In the genomic region with DNA sequence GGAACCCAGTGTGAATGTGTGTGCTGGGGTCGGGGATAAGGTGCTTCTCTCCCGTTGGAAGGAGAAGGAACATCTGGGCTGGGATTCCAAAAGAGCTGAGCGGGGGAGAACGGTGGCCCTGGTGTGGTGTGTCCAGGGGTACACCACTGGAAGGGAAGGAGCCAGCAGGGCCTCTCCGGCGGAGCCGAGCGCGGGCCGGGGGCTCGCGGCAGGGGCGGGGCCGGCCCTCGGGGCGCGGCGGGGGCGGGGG, we compare ENCODE assay signal across 8 cellular contexts. TPM values are rescaled to one million over a fixed set of nuclear protein-coding genes. Genes with fewer than 3 reads are reported as not detected.
A peak's percentile ranks its signal among the peaks of the same experiment; 100 is the strongest.
DNase-seq lines count a peak whose midpoint lies in the region; ATAC-seq and TF ChIP-seq lines count a peak whose summit lies in the region.

No MANE protein-coding gene starts in this region.

- H3K4me1 Mint-ChIP-seq in CD8-positive, alpha-beta memory T cell: peaks cover 20 to 34% (median 23%) of the 10 kb centered on the region in 3 donors

- H3K14ac ChIP-seq in neuronal stem cell (ENCODE audit: low read length): peak overlapping the region; percentile 23

- no peaks in the 10 kb centered on the region for H3K36me3 Mint-ChIP-seq in CD8-positive, alpha-beta memory T cell

- ATAC-seq in HG03108 (IDR thresholded peaks at IDR 0.05; ENCODE audit: unreplicated experiment) (no peak), HG03442 (IDR thresholded peaks at IDR 0.05; ENCODE audit: unreplicated experiment) (no peak), HG02981 (IDR thresholded peaks at IDR 0.05; ENCODE audit: unreplicated experiment) (no peak)

- H3K27ac Mint-ChIP-seq in CD8-positive, alpha-beta memory T cell: peak overlapping the region in 7 of 8 donors; percentile 43 to 93 (median 88)

- H2BK5ac ChIP-seq in neuronal stem cell (ENCODE audit: low read length): no peak overlapping the region

- H3K9me2 ChIP-seq in Karpas-422 (replicated peaks; ENCODE audit: insufficient read depth, low read length): no peaks in the 10 kb centered on the region

- H4K91ac ChIP-seq in neuronal stem cell (ENCODE audit: low read depth, low read length, poor library complexity): peak overlapping the region; percentile 61

- CTCF ChIA-PET in CD8-positive, alpha-beta memory T cell (lab: Charles Lee): interaction anchor here (4.0 to 4.9 kb wide), 2 partner anchors 10 to 29 kb away, joined by 19 to 54 read pairs; no protein-coding TSS in a partner anchor

- peak overlapping the region; percentile 43 for H3K27ac ChIP-seq in CD8-positive, alpha-beta memory T cell (ENCODE audit: low read depth, low read length)
- no peak overlapping the region for H3K27ac ChIP-seq in Karpas-422 (ENCODE audit: low read length)
- no peak overlapping the region for H3K27ac ChIP-seq in neuronal stem cell (replicated peaks; ENCODE audit: low read length)

- H2AFZ ChIP-seq in Karpas-422 (ENCODE audit: low read length) (peak overlapping the region; percentile 93; the same call in 1 of the 2 replicates), neuronal stem cell (ENCODE audit: low read length) (peak overlapping the region; percentile 98)

- H3K4me2 ChIP-seq in Karpas-422 (ENCODE audit: low read depth, low read length, poor library complexity, severe bottlenecking): peak overlapping the region; percentile 84
- peak overlapping the region; percentile 85 for H3K4me2 ChIP-seq in neuronal stem cell (ENCODE audit: insufficient read depth, low read length, poor library complexity, severe bottlenecking)

- no peaks in the 10 kb centered on the region for H3K9me3 Mint-ChIP-seq in CD8-positive, alpha-beta memory T cell

- no peaks in the 10 kb centered on the region for H3K27me3 ChIP-seq in CD8-positive, alpha-beta memory T cell (ENCODE audit: insufficient read depth, low read length, poor library complexity, severe bottlenecking)
- H3K27me3 ChIP-seq in Karpas-422 (ENCODE audit: low read length) (no peaks in the 10 kb centered on the region), neuronal stem cell (ENCODE audit: control insufficient read depth in 3 of 3, insufficient read depth in 3 of 3, low read depth in 1 of 3, low read length in 3 of 3) (peaks cover 0 to 7% (median 5%) of the 10 kb centered on the region in 3 experiments)

- peaks cover 5% of the 10 kb centered on the region for H3K79me1 ChIP-seq in neuronal stem cell (ENCODE audit: low read depth, low read length)

- peak overlapping the region; percentile 85 to 92 (median 90) for H3K4me3 Mint-ChIP-seq in CD8-positive, alpha-beta memory T cell

- DNase-seq in CD8-positive, alpha-beta memory T cell: no peak
- DNase-seq in Karpas-422 (no peak), choroid plexus epithelial cell (ENCODE audit: low read depth) (no peak), neuronal stem cell (ENCODE audit: low spot score) (no peak), NCI-H128 (lab: John Stamatoyannopoulos, UW; ENCODE audit: unreplicated experiment) (no peak)

- H2BK15ac ChIP-seq in neuronal stem cell (ENCODE audit: low read length): peak overlapping the region; percentile 96

- H3K79me2 ChIP-seq in Karpas-422 (ENCODE audit: low read length): no peaks in the 10 kb centered on the region

- H3K23ac ChIP-seq in neuronal stem cell (ENCODE audit: low read depth, low read length, poor library complexity): no peak overlapping the region

- peaks cover 19% of the 10 kb centered on the region; the same call in 1 of the 2 replicates for H4K20me1 ChIP-seq in Karpas-422 (ENCODE audit: insufficient read depth, low read depth, low read length)

- H3K4me3 ChIP-seq in CD8-positive, alpha-beta memory T cell (ENCODE audit: low read length): no peak overlapping the region
- H3K4me3 ChIP-seq in Karpas-422 (ENCODE audit: low read length) (peak overlapping the region; percentile 62; the same call in 1 of the 2 replicates), choroid plexus epithelial cell (ENCODE audit: low read depth, low read length) (peak overlapping the region; percentile 59), neuronal stem cell (ENCODE audit: low read length in 2 of 2) (peak overlapping the region in 1 of 2 donors; percentile 55)

- no peak overlapping the region for H2BK12ac ChIP-seq in neuronal stem cell (ENCODE audit: low read length)

- WGBS in neuronal stem cell (ENCODE audit: extremely low coverage in 2 of 2, insufficient read length in 2 of 2, insufficient replicate concordance in 1 of 2), 2 donors: no CpG with 5 or more reads among the region's 19 CpGs

- POLR2A ChIA-PET in CD8-positive, alpha-beta memory T cell (lab: Charles Lee): interaction anchor here (1.4 kb wide), 2 partner anchors 11 to 16 kb away, joined by 3 to 8 read pairs; no protein-coding TSS in a partner anchor

- no peaks in the 10 kb centered on the region for H3K36me3 ChIP-seq in CD8-positive, alpha-beta memory T cell (ENCODE audit: insufficient read depth, low read length)
- H3K36me3 ChIP-seq in Karpas-422 (ENCODE audit: insufficient read depth, low read length): no peaks in the 10 kb centered on the region
- no peaks in the 10 kb centered on the region for H3K36me3 ChIP-seq in neuronal stem cell (replicated peaks in 1 of 2; ENCODE audit: control insufficient read depth in 2 of 2, insufficient read depth in 2 of 2, low read length in 2 of 2)

- H4K8ac ChIP-seq in neuronal stem cell (ENCODE audit: low read depth, low read length): no peak overlapping the region

- H3K27me3 Mint-ChIP-seq in CD8-positive, alpha-beta memory T cell: peaks cover 3 to 7% of the 10 kb centered on the region in 2 donors

- H3K4me1 ChIP-seq in CD8-positive, alpha-beta memory T cell (ENCODE audit: insufficient read depth, low read length): peaks cover 28% of the 10 kb centered on the region
- H3K4me1 ChIP-seq in Karpas-422 (ENCODE audit: low read length) (peaks cover 19% of the 10 kb centered on the region), neuronal stem cell (ENCODE audit: control insufficient read depth in 2 of 2, insufficient read depth in 1 of 2, low read depth in 1 of 2, low read length in 2 of 2) (peaks cover 15 to 19% of the 10 kb centered on the region in 2 donors)

- no peak overlapping the region for H3K4ac ChIP-seq in neuronal stem cell (ENCODE audit: low read length)

- peak overlapping the region; percentile 97 for H2BK120ac ChIP-seq in neuronal stem cell (ENCODE audit: low read depth, low read length)

- H3K9ac ChIP-seq in Karpas-422 (ENCODE audit: low read length) (peak overlapping the region; percentile 66), neuronal stem cell (ENCODE audit: low read depth, low read length, poor library complexity) (peak overlapping the region; percentile 85)

- no peaks in the 10 kb centered on the region for H3K9me3 ChIP-seq in CD8-positive, alpha-beta memory T cell (ENCODE audit: low read length)
- no peaks in the 10 kb centered on the region for H3K9me3 ChIP-seq in Karpas-422 (ENCODE audit: low read length)
- H3K9me3 ChIP-seq in neuronal stem cell (replicated peaks in 1 of 2; ENCODE audit: control insufficient read depth in 2 of 2, insufficient read depth in 1 of 2, low read depth in 1 of 2, low read length in 2 of 2): no peaks in the 10 kb centered on the region

- H3K18ac ChIP-seq in neuronal stem cell (ENCODE audit: low read length): peak overlapping the region; percentile 89

- H2AK5ac ChIP-seq in neuronal stem cell (ENCODE audit: low read depth, low read length): no peak overlapping the region

- no peak for TF ChIP-seq CTCF in choroid plexus epithelial cell (conservative IDR thresholded peaks at IDR 0.05; ENCODE audit: low read depth, low read length)

RNA-seq across cellular contexts. Expression of a gene that starts 0.2 kb away (rescaled TPM):
- total RNA-seq in CD8-positive, alpha-beta memory T cell: 100 to 1,000 TPM; 187 to 189 TPM
- polyA plus RNA-seq in CD8-positive, alpha-beta memory T cell: 193 TPM
- total RNA-seq in Karpas-422 (2014; rRNA removed; shearing (Covaris generic); ENCODE audit: low replicate concordance): 85.3 and 106 TPM in 2 replicates
- 22.7 TPM for polyA plus RNA-seq in neuronal stem cell (2013, experiment 1 of 2)
- polyA plus RNA-seq in neuronal stem cell (2013, experiment 2 of 2): 22.0 TPM

RNA-seq across cellular contexts. Expression of a gene that starts 57.1 kb away (rescaled TPM):
- total RNA-seq in CD8-positive, alpha-beta memory T cell: 100 to 1,000 TPM; 877 to 878 TPM
- 599 TPM for polyA plus RNA-seq in CD8-positive, alpha-beta memory T cell
- total RNA-seq in Karpas-422 (2014; rRNA removed; shearing (Covaris generic); ENCODE audit: low replicate concordance): 407 and 515 TPM in 2 replicates
- 1,368 TPM for polyA plus RNA-seq in neuronal stem cell (2013, experiment 1 of 2)
- polyA plus RNA-seq in neuronal stem cell (2013, experiment 2 of 2): 1,337 TPM
